Comparison of ENCODE assay signal across 26 cellular contexts in the genomic region with DNA sequence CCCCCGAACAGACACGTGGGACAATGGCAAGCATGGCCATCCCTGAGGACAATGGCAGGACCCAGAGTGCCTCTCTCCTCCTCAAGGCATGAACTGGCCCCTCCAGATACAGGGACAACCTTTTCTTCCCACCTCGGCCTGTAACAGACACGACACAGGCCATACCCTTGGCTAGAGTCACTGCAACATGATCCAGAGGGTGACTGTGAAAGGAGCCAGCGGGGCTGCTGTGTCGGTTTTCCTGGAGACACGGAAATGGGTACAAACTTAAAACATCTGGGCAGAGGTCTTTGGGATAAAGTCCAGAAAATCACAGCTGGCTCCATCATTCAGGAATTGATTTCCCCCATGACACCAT. TPM values are rescaled to one million over a fixed set of nuclear protein-coding genes. Genes with fewer than 3 reads are reported as not detected.
DNase-seq lines count a peak whose midpoint lies in the region; TF ChIP-seq lines count a peak whose summit lies in the region.
"Had no signal": no experiment of that assay in that cellular context is flagged by ENCODE, and none has a peak within 500 bp of the region (broad histone marks: within the 10 kb centered on the region; RNA-seq: fewer than 3 reads in every experiment).

No MANE protein-coding gene starts in this region.

- TF ChIP-seq RAD21 in SK-N-SH (IDR thresholded peaks at IDR 0.05; ENCODE audit: low read length): no peak

- H3K4me2 ChIP-seq in SK-N-SH: no peak overlapping the region
- H3K4me2 ChIP-seq: neural progenitor cell had no signal

- CTCF ChIA-PET in SK-N-SH (lab: Yijun Ruan, JAX): interaction anchor here (1.0 to 3.0 kb wide), 2 partner anchors 32 to 73 kb away, joined by 3 to 18 read pairs; no protein-coding TSS in a partner anchor

- peak overlapping the region; percentile 40 for H3K9ac ChIP-seq in adipocyte (ENCODE audit: low read length)
- H3K9ac ChIP-seq in SK-N-SH: no peak overlapping the region
- H3K9ac ChIP-seq: neural progenitor cell had no signal

- peak overlapping the region; percentile 18 for H3K27ac Mint-ChIP-seq in endothelial cell (ENCODE audit: unreplicated experiment)
- H3K27ac Mint-ChIP-seq: activated naive CD4-positive, alpha-beta T cell treated with anti-CD3 and anti-CD28 coated beads for 36 hours; CD4-positive, CD25-positive, alpha-beta regulatory T cell; dendritic cell treated with granulocyte-macrophage colony-stimulating factor and Interleukin-4, amounts not matched to agents 40 ng/mL and 50 ng/mL, for 4 days; H9; neural progenitor cell; stimulated activated naive B cell treated with anti-CD40 and anti-IgM and Interleukin-4, amounts not matched to agents 10 μg/mL and 1 μg/mL and 100 μg/mL, for 72 hours; T-helper 2 cell treated with Interferon-gamma antibody and Interleukin-4, amounts not matched to agents 5 μg/mL and 100 μg/mL, for 36 hours had no signal

- H3K36me3 Mint-ChIP-seq in endothelial cell (ENCODE audit: low read depth, unreplicated experiment): peaks cover 5% of the 10 kb centered on the region
- H3K36me3 Mint-ChIP-seq: CD4-positive, CD25-positive, alpha-beta regulatory T cell had no signal

- H3K9me3 ChIP-seq in adipocyte (ENCODE audit: control insufficient read depth, low read length): no peaks in the 10 kb centered on the region
- no peaks in the 10 kb centered on the region for H3K9me3 ChIP-seq in neutrophil
- H3K9me3 ChIP-seq in suprapubic skin: no peaks in the 10 kb centered on the region
- H3K9me3 ChIP-seq in SK-N-SH: no peaks in the 10 kb centered on the region

- H3K36me3 ChIP-seq in adipocyte (ENCODE audit: control insufficient read depth, insufficient read depth, low read length, severe bottlenecking): peaks cover 30% of the 10 kb centered on the region
- peaks cover 59% of the 10 kb centered on the region for H3K36me3 ChIP-seq in neutrophil
- H3K36me3 ChIP-seq in suprapubic skin: peaks cover 6% of the 10 kb centered on the region
- peaks cover 14 to 26% of the 10 kb centered on the region in 2 experiments for H3K36me3 ChIP-seq in SK-N-SH (replicated peaks in 1 of 2; ENCODE audit: control insufficient read depth in 1 of 2, insufficient read depth in 2 of 2, low read length in 1 of 2)
- H3K36me3 ChIP-seq: neural progenitor cell had no signal

- no peak for TF ChIP-seq CTCF in endothelial cell (IDR thresholded peaks at IDR 0.05; ENCODE audit: unreplicated experiment)
- TF ChIP-seq CTCF in neutrophil (IDR thresholded peaks at IDR 0.05): no peak
- no peak for TF ChIP-seq CTCF in suprapubic skin (IDR thresholded peaks at IDR 0.05)
- TF ChIP-seq CTCF in SK-N-SH (IDR thresholded peaks at IDR 0.05): no peak

- H3F3A ChIP-seq in SK-N-SH (replicated peaks; ENCODE audit: insufficient read depth): peaks cover 9% of the 10 kb centered on the region

- H3K27ac ChIP-seq in neutrophil (peak overlapping the region; percentile 71), suprapubic skin (peak overlapping the region; percentile 55), SK-N-SH (ENCODE audit: low read depth in 2 of 2, low read length in 1 of 2) (peak overlapping the region in 1 of 2 experiments; percentile 20; a peak in 1 of 4 replicates)
- H3K27ac ChIP-seq: neural progenitor cell, VCaP had no signal

- no peak overlapping the region for H2AFZ ChIP-seq in SK-N-SH (ENCODE audit: low read depth)
- H2AFZ ChIP-seq: neural progenitor cell had no signal

- H3K79me2 ChIP-seq in SK-N-SH (ENCODE audit: insufficient read depth): peaks cover 99% of the 10 kb centered on the region

- H3K9me3 Mint-ChIP-seq in endothelial cell (ENCODE audit: unreplicated experiment): no peaks in the 10 kb centered on the region
- H3K9me3 Mint-ChIP-seq: activated naive CD4-positive, alpha-beta T cell treated with anti-CD3 and anti-CD28 coated beads for 36 hours; CD4-positive, CD25-positive, alpha-beta regulatory T cell; dendritic cell treated with granulocyte-macrophage colony-stimulating factor and Interleukin-4, amounts not matched to agents 40 ng/mL and 50 ng/mL, for 4 days; H9; neural progenitor cell; stimulated activated naive B cell treated with anti-CD40 and anti-IgM and Interleukin-4, amounts not matched to agents 10 μg/mL and 1 μg/mL and 100 μg/mL, for 72 hours; T-helper 2 cell treated with Interferon-gamma antibody and Interleukin-4, amounts not matched to agents 5 μg/mL and 100 μg/mL, for 36 hours had no signal

- no peak for TF ChIP-seq EP300 in suprapubic skin (IDR thresholded peaks at IDR 0.05)
- no peak for TF ChIP-seq EP300 in SK-N-SH (IDR thresholded peaks at IDR 0.05; ENCODE audit: borderline replicate concordance in 1 of 2, low read depth in 1 of 2, low read length in 1 of 2)

- no peak overlapping the region for H3K4me3 Mint-ChIP-seq in endothelial cell (ENCODE audit: unreplicated experiment)
- H3K4me3 Mint-ChIP-seq: activated naive CD4-positive, alpha-beta T cell treated with anti-CD3 and anti-CD28 coated beads for 36 hours; CD4-positive, CD25-positive, alpha-beta regulatory T cell; dendritic cell treated with granulocyte-macrophage colony-stimulating factor and Interleukin-4, amounts not matched to agents 40 ng/mL and 50 ng/mL, for 4 days; H9; neural progenitor cell; stimulated activated naive B cell treated with anti-CD40 and anti-IgM and Interleukin-4, amounts not matched to agents 10 μg/mL and 1 μg/mL and 100 μg/mL, for 72 hours; T-helper 2 cell treated with Interferon-gamma antibody and Interleukin-4, amounts not matched to agents 5 μg/mL and 100 μg/mL, for 36 hours had no signal

- no peak for TF ChIP-seq POLR2A in suprapubic skin (IDR thresholded peaks at IDR 0.05)

- H3K4me1 ChIP-seq in adipocyte (ENCODE audit: control insufficient read depth, insufficient read depth, low read length): peaks cover 60% of the 10 kb centered on the region
- peaks cover 47 to 49% of the 10 kb centered on the region in 2 experiments for H3K4me1 ChIP-seq in neutrophil (ENCODE audit: control insufficient read depth in 1 of 2, insufficient read depth in 1 of 2, low read depth in 1 of 2, low read length in 1 of 2)
- peaks cover 60% of the 10 kb centered on the region for H3K4me1 ChIP-seq in suprapubic skin
- H3K4me1 ChIP-seq in SK-N-SH (ENCODE audit: control insufficient read depth in 1 of 2, insufficient read depth in 2 of 2, low read depth in 1 of 2, low read length in 1 of 2): peaks cover 0 to 56% of the 10 kb centered on the region in 2 experiments; a peak in 2 of 4 replicates

- H3K4me1 Mint-ChIP-seq in endothelial cell (ENCODE audit: unreplicated experiment): peaks cover 15% of the 10 kb centered on the region

- POLR2A ChIA-PET in SK-N-SH (lab: Yijun Ruan, JAX): interaction anchor here (0.9 kb wide), 1 partner anchor 20 kb away, joined by 3 read pairs; no protein-coding TSS in a partner anchor

- H3K27me3 ChIP-seq in adipocyte (replicated peaks; ENCODE audit: control insufficient read depth, insufficient read depth, low read length): no peaks in the 10 kb centered on the region
- no peaks in the 10 kb centered on the region for H3K27me3 ChIP-seq in neutrophil
- no peaks in the 10 kb centered on the region for H3K27me3 ChIP-seq in suprapubic skin
- H3K27me3 ChIP-seq in SK-N-SH (ENCODE audit: insufficient read depth): no peaks in the 10 kb centered on the region
- H3K27me3 ChIP-seq: neural progenitor cell had no signal

- peaks cover 2% of the 10 kb centered on the region for H3K27me3 Mint-ChIP-seq in endothelial cell (ENCODE audit: unreplicated experiment)
- H3K27me3 Mint-ChIP-seq: dendritic cell treated with granulocyte-macrophage colony-stimulating factor and Interleukin-4, amounts not matched to agents 40 ng/mL and 50 ng/mL, for 4 days; stimulated activated naive B cell treated with anti-CD40 and anti-IgM and Interleukin-4, amounts not matched to agents 10 μg/mL and 1 μg/mL and 100 μg/mL, for 72 hours had no signal

- no peak for DNase-seq in adipocyte (ENCODE audit: low read depth)
- DNase-seq in endothelial cell (ENCODE audit: low spot score): no peak
- no peak for DNase-seq in suprapubic skin (ENCODE audit: low spot score in 2 of 2)
- DNase-seq in GDM1 (lab: John Stamatoyannopoulos, UW): no peak
- no peak for DNase-seq in SK-N-SH
- no peak for DNase-seq in NCI-H187 (lab: John Stamatoyannopoulos, UW)
- no peak for DNase-seq in retina
- DNase-seq: activated CD4-positive, alpha-beta T cell treated with anti-CD3 and anti-CD28 coated beads for 48 hours; activated naive CD4-positive, alpha-beta T cell treated with anti-CD3 and anti-CD28 coated beads for 36 hours; activated T-cell treated with anti-CD3 and anti-CD28 coated beads, Interleukin-2, amount 50 U/mL, for 48 hours; amniotic stem cell; CD4-positive, CD25-positive, alpha-beta regulatory T cell; EL; H9; hippocampal formation; NCI-H1092; NCI-H2029 treated with DMSO at 0.1 percent for 48 hours; NCI-H345; NCI-H774; stimulated activated CD4-positive, alpha-beta T cell treated with anti-CD3 and anti-CD28 coated beads, Interleukin-4, amount 100 ng/mL, for 24 hours; stimulated activated naive B cell treated with anti-CD40 and anti-IgM and Interleukin-4, amounts not matched to agents 10 μg/mL and 1 μg/mL and 100 μg/mL, for 72 hours had no signal

- H3K4me3 ChIP-seq in adipocyte (ENCODE audit: low read length) (no peak overlapping the region), neutrophil (ENCODE audit: low read depth in 1 of 2, low read length in 1 of 2) (no peak overlapping the region), suprapubic skin (no peak overlapping the region), SK-N-SH (ENCODE audit: low read depth in 2 of 2, low read length in 1 of 2) (no peak overlapping the region)
- H3K4me3 ChIP-seq: neural progenitor cell had no signal

- peaks cover 100% of the 10 kb centered on the region for H4K20me1 ChIP-seq in SK-N-SH (ENCODE audit: insufficient read depth)

- H3K9me2 ChIP-seq in SK-N-SH: no peaks in the 10 kb centered on the region

- 80% methylated on average over 5 of the region's 7 CpGs for WGBS in suprapubic skin
- 98% methylated on average over 7 of the region's 7 CpGs for whole genome bisulfite sequencing in SK-N-SH (ENCODE audit: low lambda C conversion rate)

TF ChIP-seq in SK-N-SH, 30 proteins besides CTCF, POLR2A, EP300 and RAD21 (continues in another document):
- TF ChIP-seq YY1 (IDR thresholded peaks at IDR 0.05; ENCODE audit: low read depth) (no peak), GATA2 (CRISPR knock-in tag; IDR thresholded peaks at IDR 0.05) (no peak)

RNA-seq across cellular contexts. Expression of gene CEP295NL, which starts 5.4 kb away (rescaled TPM):
- total RNA-seq in endothelial cell (ENCODE audit: unreplicated experiment): 1.4 TPM
- total RNA-seq in suprapubic skin: 10 to 100 TPM in 1 of 4 donors, 1 to 10 TPM in 3; 2.4 to 11.1 (median 3.5) TPM
- 0.31 and 0.35 TPM in 2 replicates for polyA plus RNA-seq in SK-N-SH (2012; rRNA removed)
- 0.17 and 0.21 TPM in 2 replicates for polyA plus RNA-seq in SK-N-SH (2012; cell fraction: cytosol; rRNA removed)
- 0.68 and 0.97 TPM in 2 replicates for polyA plus RNA-seq in SK-N-SH (2012; cell fraction: nucleus; rRNA removed)
- total RNA-seq: activated naive CD4-positive, alpha-beta T cell treated with anti-CD3 and anti-CD28 coated beads for 36 hours had no signal

RNA-seq across cellular contexts. Expression of gene TIMP2, which starts 27.6 kb away (rescaled TPM):
- total RNA-seq in endothelial cell (ENCODE audit: unreplicated experiment): 41.5 TPM
- total RNA-seq in suprapubic skin: 100 to 1,000 TPM in 1 of 4 donors, 10 to 100 TPM in 3; 48.4 to 114 (median 76.0) TPM
- 256 and 441 TPM in 2 replicates for polyA plus RNA-seq in SK-N-SH (2012; rRNA removed)
- polyA plus RNA-seq in SK-N-SH (2012; cell fraction: cytosol; rRNA removed): 528 and 616 TPM in 2 replicates
- 334 and 427 TPM in 2 replicates for polyA plus RNA-seq in SK-N-SH (2012; cell fraction: nucleus; rRNA removed)

RNA-seq across cellular contexts. Expression of gene USP36, which starts 57.0 kb away (rescaled TPM):
- total RNA-seq in endothelial cell (ENCODE audit: unreplicated experiment) (56.7 TPM), suprapubic skin (100 to 1,000 TPM in 1 of 4 donors, 10 to 100 TPM in 3; 60.1 to 118 (median 74.4) TPM)
- polyA plus RNA-seq in SK-N-SH (2012; rRNA removed): 34.6 and 41.2 TPM in 2 replicates
- 22.5 and 26.9 TPM in 2 replicates for polyA plus RNA-seq in SK-N-SH (2012; cell fraction: cytosol; rRNA removed)
- polyA plus RNA-seq in SK-N-SH (2012; cell fraction: nucleus; rRNA removed): 163 and 178 TPM in 2 replicates
